In genomic region chr17:80797741-80798594, GRCh38 we compare ENCODE assay signal across 19 cellular contexts.
DNase-seq lines count a peak whose midpoint lies in the region; ATAC-seq and TF ChIP-seq lines count a peak whose summit lies in the region.
"Had no signal": no experiment of that assay in that cellular context is flagged by ENCODE, and none has a peak within 500 bp of the region (broad histone marks: within the 10 kb centered on the region; RNA-seq: fewer than 3 reads in every experiment).

No MANE protein-coding gene starts in this region.

- no peak overlapping the region for H3K23ac ChIP-seq in IMR-90 (ENCODE audit: low read depth, low read length)

- H3K36me3 ChIP-seq in IMR-90 (ENCODE audit: control insufficient read depth, insufficient read depth, low read length) (peaks cover 4% of the 10 kb centered on the region; the same call in 1 of the 2 replicates), endodermal cell (ENCODE audit: control insufficient read depth, insufficient read depth, low read length) (peaks cover 15% of the 10 kb centered on the region), upper lobe of right lung (no peaks in the 10 kb centered on the region)

- H3K4me1 ChIP-seq in IMR-90 (ENCODE audit: control insufficient read depth, insufficient read depth, low read length), result peaks cover 28% of the 10 kb centered on the region
- no peaks in the 10 kb centered on the region for H3K4me1 ChIP-seq in endodermal cell (ENCODE audit: control insufficient read depth, insufficient read depth, low read length)
- peaks cover 21% of the 10 kb centered on the region for H3K4me1 ChIP-seq in upper lobe of right lung

- ATAC-seq in IMR-90 (ENCODE audit: low read depth), result no peak
- ATAC-seq in upper lobe of right lung, result no peak
- ATAC-seq: CD8-positive, alpha-beta T cell; GM12878 had no signal

- CTCF ChIA-PET in activated naive CD4-positive, alpha-beta T cell treated with anti-CD3 and anti-CD28 coated beads, Interleukin-2, amount 10 ng/mL, durations not matched to agents 7 days and 5 days (lab: Charles Lee), result no interaction called here
- CTCF ChIA-PET in IMR-90 (lab: Yijun Ruan, JAX), result no interaction called here

- no peak overlapping the region for H3K4me3 ChIP-seq in IMR-90 (ENCODE audit: insufficient read depth, low read depth, low read length)
- no peak overlapping the region for H3K4me3 ChIP-seq in endodermal cell (ENCODE audit: low read length)
- no peak overlapping the region for H3K4me3 ChIP-seq in upper lobe of right lung
- H3K4me3 ChIP-seq: GM12878, GM23248 had no signal

- H3K9ac ChIP-seq in IMR-90 (ENCODE audit: low read depth, low read length), result no peak overlapping the region
- no peak overlapping the region for H3K9ac ChIP-seq in endodermal cell (ENCODE audit: extremely low read depth, low read length, poor library complexity, severe bottlenecking)
- H3K9ac ChIP-seq: GM23248 had no signal

- H2BK120ac ChIP-seq in IMR-90 (ENCODE audit: low read depth, low read length), result peak overlapping the region; percentile 39

- H3K27me3 ChIP-seq in IMR-90 (ENCODE audit: control insufficient read depth, insufficient read depth, low read length) (no peaks in the 10 kb centered on the region), endodermal cell (ENCODE audit: control insufficient read depth, insufficient read depth, low read length, poor library complexity, severe bottlenecking) (no peaks in the 10 kb centered on the region), upper lobe of right lung (no peaks in the 10 kb centered on the region)
- H3K27me3 ChIP-seq: BE2C had no signal

- no peak overlapping the region for H3K27ac Mint-ChIP-seq in activated naive CD4-positive, alpha-beta T cell treated with anti-CD3 and anti-CD28 coated beads, Interleukin-2, amount 10 ng/mL, durations not matched to agents 7 days and 5 days
- H3K27ac Mint-ChIP-seq in endodermal cell, result no peak overlapping the region

- peaks cover 30% of the 10 kb centered on the region for H3K4me1 Mint-ChIP-seq in activated naive CD4-positive, alpha-beta T cell treated with anti-CD3 and anti-CD28 coated beads, Interleukin-2, amount 10 ng/mL, durations not matched to agents 7 days and 5 days
- H3K4me1 Mint-ChIP-seq in endodermal cell, result peaks cover 4% of the 10 kb centered on the region

- 100% methylated on average over 4 of the region's 18 CpGs; no CpG with 5 or more reads in 1 of the 2 experiments for WGBS in IMR-90 (ENCODE audit: extremely low coverage in 2 of 2, insufficient read length in 1 of 2), 2 experiments
- WGBS in endodermal cell (ENCODE audit: insufficient coverage in 1 of 2, insufficient read length in 1 of 2), 2 experiments, result 94 to 98% methylated on average over 14 to 18 of the region's 18 CpGs

- DNase-seq in activated naive CD4-positive, alpha-beta T cell treated with anti-CD3 and anti-CD28 coated beads, Interleukin-2, amount 10 ng/mL, durations not matched to agents 7 days and 5 days, result peak; percentile 13
- no peak for DNase-seq in activated naive CD4-positive, alpha-beta T cell treated with Interleukin-2 at 50 U/mL for 16 hours
- DNase-seq in IMR-90 (no peak), endodermal cell (peak; percentile 29), upper lobe of right lung (peak; percentile 34), NCI-H526 treated with DMSO at 0.1 percent for 48 hours (lab: John Stamatoyannopoulos, UW) (no peak), NCI-H2107 (lab: John Stamatoyannopoulos, UW) (no peak)
- DNase-seq: BE2C; CD8-positive, alpha-beta T cell; DMS79 treated with DMSO at 0.1 percent for 48 hours; GM23248; HCEC 1CT; NCI-H1105 treated with DMSO at 0.1 percent for 48 hours; NCI-H1694 treated with DMSO at 0.1 percent for 48 hours; NCI-H345; NCI-H69; OCI-M1 had no signal

- no peak overlapping the region for H3K4me2 ChIP-seq in IMR-90 (ENCODE audit: low read depth, low read length)

- TF ChIP-seq CTCF in IMR-90 (conservative IDR thresholded peaks at IDR 0.05; ENCODE audit: low read depth, low read length) (no peak), endodermal cell (conservative IDR thresholded peaks at IDR 0.05) (no peak), upper lobe of right lung (IDR thresholded peaks at IDR 0.05) (no peak)

- peak overlapping the region; percentile 61 for H3K4ac ChIP-seq in IMR-90 (ENCODE audit: low read depth, low read length)

- H3K36me3 Mint-ChIP-seq in activated naive CD4-positive, alpha-beta T cell treated with anti-CD3 and anti-CD28 coated beads, Interleukin-2, amount 10 ng/mL, durations not matched to agents 7 days and 5 days, result peaks cover 44% of the 10 kb centered on the region
- peaks cover 35% of the 10 kb centered on the region for H3K36me3 Mint-ChIP-seq in endodermal cell (ENCODE audit: low read depth)

- H2BK5ac ChIP-seq in IMR-90 (ENCODE audit: low read depth, low read length, poor library complexity, severe bottlenecking), result no peak overlapping the region

- no TSS peak for BruUV-seq in IMR-90 (replicated peaks; lab: Mats Ljungman, UMichigan)

- H4K8ac ChIP-seq in IMR-90 (ENCODE audit: low read depth in 2 of 2, low read length in 2 of 2), result peak overlapping the region in 1 of 2 experiments; percentile 10; a peak in 1 of 4 replicates

- peak overlapping the region; percentile 4; the same call in 1 of the 3 replicates for H2BK15ac ChIP-seq in IMR-90 (ENCODE audit: low read depth, low read length)

- H3K14ac ChIP-seq in IMR-90 (replicated peaks; ENCODE audit: low read depth, low read length), result peak overlapping the region; percentile 35

- H2BK20ac ChIP-seq in IMR-90 (ENCODE audit: low read depth, low read length), result peak overlapping the region; percentile 41

- in situ Hi-C loops in IMR-90 (cut with MboI; ENCODE audit: low sequenced_read_pairs), result no loop called here

- H2AK9ac ChIP-seq in IMR-90 (replicated peaks; ENCODE audit: low read depth, low read length, poor library complexity), result peak overlapping the region; percentile 69

- H2AK5ac ChIP-seq in IMR-90 (ENCODE audit: low read depth, low read length), result peak overlapping the region; percentile 47

- H3K27ac ChIP-seq in IMR-90 (ENCODE audit: insufficient read depth, low read length), result no peak overlapping the region
- no peak overlapping the region for H3K27ac ChIP-seq in endodermal cell (ENCODE audit: low read depth, low read length)
- H3K27ac ChIP-seq in upper lobe of right lung, result no peak overlapping the region
- H3K27ac ChIP-seq: GM23248, HL-60 had no signal

- peak overlapping the region; percentile 14 for H2AFZ ChIP-seq in IMR-90 (replicated peaks; ENCODE audit: low read length, poor library complexity)
- H2AFZ ChIP-seq: GM23248 had no signal

- no peak for TF ChIP-seq RAD21 in IMR-90 (IDR thresholded peaks at IDR 0.05; ENCODE audit: low read length)

- H3K4me3 Mint-ChIP-seq in activated naive CD4-positive, alpha-beta T cell treated with anti-CD3 and anti-CD28 coated beads, Interleukin-2, amount 10 ng/mL, durations not matched to agents 7 days and 5 days, result no peak overlapping the region
- no peak overlapping the region for H3K4me3 Mint-ChIP-seq in endodermal cell
- H3K4me3 Mint-ChIP-seq: CD8-positive, alpha-beta T cell had no signal

- POLR2A ChIA-PET in IMR-90 (lab: Charles Lee; ENCODE audit: unreplicated experiment), result no interaction called here

- peaks cover 28 to 73% of the 10 kb centered on the region in 2 experiments for H3K79me1 ChIP-seq in IMR-90 (ENCODE audit: low read depth in 1 of 2, low read length in 2 of 2)

- no peaks in the 10 kb centered on the region for H4K20me1 ChIP-seq in IMR-90 (ENCODE audit: insufficient read depth, low read length)

- no peaks in the 10 kb centered on the region for H3K9me3 ChIP-seq in IMR-90 (ENCODE audit: control insufficient read depth, insufficient read depth, low read length)
- H3K9me3 ChIP-seq in endodermal cell (ENCODE audit: control insufficient read depth, low read length), result no peaks in the 10 kb centered on the region
- H3K9me3 ChIP-seq in upper lobe of right lung, result no peaks in the 10 kb centered on the region
- H3K9me3 ChIP-seq: BE2C had no signal

- peaks cover 40% of the 10 kb centered on the region for H3K9me1 ChIP-seq in IMR-90 (ENCODE audit: insufficient read depth, low read length)

- intact Hi-C loops in IMR-90 (cut with micrococcal nuclease), result no loop called here
- intact Hi-C loops in upper lobe of right lung (cut with DNase I), result no loop called here

- no peaks in the 10 kb centered on the region for H3K27me3 Mint-ChIP-seq in activated naive CD4-positive, alpha-beta T cell treated with anti-CD3 and anti-CD28 coated beads, Interleukin-2, amount 10 ng/mL, durations not matched to agents 7 days and 5 days
- no peaks in the 10 kb centered on the region for H3K27me3 Mint-ChIP-seq in endodermal cell (ENCODE audit: insufficient read depth)

- H3K56ac ChIP-seq in IMR-90 (ENCODE audit: extremely low read depth, insufficient read depth, low read length), result no peak overlapping the region

- dilution Hi-C loops in IMR-90 (cut with HindIII; ENCODE audit: low sequenced_read_pairs, unreplicated experiment), result no loop called here

- H4K5ac ChIP-seq in IMR-90 (ENCODE audit: low read depth, low read length), result 0 out of 2 replicates have a peak overlapping the region, but pooled peaks have one; percentile 10

- peak overlapping the region; percentile 58 for H4K91ac ChIP-seq in IMR-90 (ENCODE audit: insufficient read depth, low read depth, low read length)

- TF ChIP-seq POLR2A in IMR-90 (IDR thresholded peaks at IDR 0.05; ENCODE audit: low read depth, low read length), result no peak

- H3K9me3 Mint-ChIP-seq in activated naive CD4-positive, alpha-beta T cell treated with anti-CD3 and anti-CD28 coated beads, Interleukin-2, amount 10 ng/mL, durations not matched to agents 7 days and 5 days, result peaks cover 7% of the 10 kb centered on the region
- peaks cover 9% of the 10 kb centered on the region for H3K9me3 Mint-ChIP-seq in endodermal cell
- H3K9me3 Mint-ChIP-seq: CD8-positive, alpha-beta T cell had no signal

- no peak overlapping the region; the same call in 1 of the 2 replicates for H3K18ac ChIP-seq in IMR-90 (ENCODE audit: low read depth, low read length)

TF ChIP-seq in IMR-90, 13 proteins besides CTCF, POLR2A, EP300 and RAD21 (continues in another document):
- TF ChIP-seq CEBPB (IDR thresholded peaks at IDR 0.05; ENCODE audit: low read depth, low read length) (no peak), BHLHE40 (IDR thresholded peaks at IDR 0.05; ENCODE audit: low read depth, low read length) (no peak), CHD1 (IDR thresholded peaks at IDR 0.05; ENCODE audit: low read depth, low read length) (no peak), USF2 (IDR thresholded peaks at IDR 0.05; ENCODE audit: low read depth, low read length) (no peak), RCOR1 (IDR thresholded peaks at IDR 0.05; ENCODE audit: insufficient replicate concordance, low read length) (no peak), MAFK (IDR thresholded peaks at IDR 0.05; ENCODE audit: low read depth, low read length) (no peak)

Comparison
In these comparisons a context has a peak if more than half of its experiments do, and no peak if none do; other contexts are left out.
1. DNase-seq: peak in activated naive CD4-positive, alpha-beta T cell treated with anti-CD3 and anti-CD28 coated beads, Interleukin-2, amount 10 ng/mL, durations not matched to agents 7 days and 5 days (single experiment), endodermal cell (single experiment) and upper lobe of right lung (single experiment); none in activated naive CD4-positive, alpha-beta T cell treated with Interleukin-2 at 50 U/mL for 16 hours (single experiment), IMR-90 (single experiment), NCI-H526 treated with DMSO at 0.1 percent for 48 hours (single experiment) and NCI-H2107 (single experiment).